Comparison of ENCODE assay signal across 1 cellular context in genomic region chr7:79453558-79454324, GRCh38.
TF ChIP-seq lines count a peak whose summit lies in the region.

Gene MAGI2 (minus strand): TSS chr7:79453667. CDS start chr7:79453320, 347 bp downstream.

TF ChIP-seq in HepG2, 621 proteins besides CTCF, POLR2A, EP300 and RAD21 (continued from another document and continues in another):
- TF ChIP-seq ZNF510 (CRISPR knock-in tag; IDR thresholded peaks at IDR 0.05; ENCODE audit: low read depth) (no peak; the same call in 1 of the 2 replicates), MXD4 (CRISPR knock-in tag; IDR thresholded peaks at IDR 0.05) (no peak), NCOR1 (IDR thresholded peaks at IDR 0.05; ENCODE audit: borderline replicate concordance, low read length) (no peak), KAT8 (CRISPR knock-in tag; IDR thresholded peaks at IDR 0.05) (0 out of 2 replicates have a peak, but pooled peaks have one; percentile 15), ZNF572 (CRISPR knock-in tag; IDR thresholded peaks at IDR 0.05) (0 out of 2 replicates have a peak, but pooled peaks have one; percentile 61), BHLHE40 (IDR thresholded peaks at IDR 0.05; ENCODE audit: low read length) (no peak), ZBED4 (CRISPR knock-in tag; IDR thresholded peaks at IDR 0.05; ENCODE audit: borderline replicate concordance) (no peak), E2F2 (CRISPR knock-in tag; IDR thresholded peaks at IDR 0.05; ENCODE audit: borderline replicate concordance) (no peak), ZKSCAN8 (CRISPR knock-in tag; IDR thresholded peaks at IDR 0.05; ENCODE audit: borderline replicate concordance) (no peak), HMGXB4 (CRISPR knock-in tag; IDR thresholded peaks at IDR 0.05; ENCODE audit: borderline replicate concordance in 1 of 2, low read depth in 1 of 2) (peak; percentile 32 to 86; a peak in 3 of 4 replicates), IRF1 (CRISPR knock-in tag; IDR thresholded peaks at IDR 0.05; ENCODE audit: low read depth) (no peak), ZBTB49 (CRISPR knock-in tag; IDR thresholded peaks at IDR 0.05; ENCODE audit: borderline replicate concordance) (no peak), TMF1 (CRISPR knock-in tag; IDR thresholded peaks at IDR 0.05; ENCODE audit: low read depth) (peak; percentile 52; the same call in 1 of the 2 replicates), ZNF879 (CRISPR knock-in tag; IDR thresholded peaks at IDR 0.05) (no peak), ZNF605 (CRISPR knock-in tag; IDR thresholded peaks at IDR 0.05) (peak; percentile 44; the same call in 1 of the 2 replicates), ZFP36L1 (CRISPR knock-in tag; IDR thresholded peaks at IDR 0.05) (peak; percentile 62; the same call in 1 of the 2 replicates), PITX1 (CRISPR knock-in tag; IDR thresholded peaks at IDR 0.05) (no peak), MAX (IDR thresholded peaks at IDR 0.05) (no peak), ZNF543 (CRISPR knock-in tag; IDR thresholded peaks at IDR 0.05) (no peak), ZMAT5 (CRISPR knock-in tag; IDR thresholded peaks at IDR 0.05; ENCODE audit: borderline replicate concordance, low read depth) (no peak), PHF20 (CRISPR knock-in tag; IDR thresholded peaks at IDR 0.05) (no peak; the same call in 1 of the 2 replicates), ZNF670 (CRISPR knock-in tag; IDR thresholded peaks at IDR 0.05; ENCODE audit: borderline replicate concordance) (no peak; the same call in 1 of the 2 replicates), ZBTB21 (CRISPR knock-in tag; IDR thresholded peaks at IDR 0.05) (no peak), SP2 (CRISPR knock-in tag; IDR thresholded peaks at IDR 0.05) (peak; percentile 30; the same call in 1 of the 2 replicates), ZNF362 (CRISPR knock-in tag; IDR thresholded peaks at IDR 0.05; ENCODE audit: borderline replicate concordance) (no peak), ZXDC (CRISPR knock-in tag; IDR thresholded peaks at IDR 0.05) (no peak), ZNF639 (CRISPR knock-in tag; conservative IDR thresholded peaks at IDR 0.05) (no peak), RBM39 (IDR thresholded peaks at IDR 0.05; ENCODE audit: low read depth, low read length, poor library complexity, severe bottlenecking) (no peak), ZBTB38 (CRISPR knock-in tag; IDR thresholded peaks at IDR 0.05) (peak; percentile 55; the same call in 1 of the 2 replicates), IRF9 (CRISPR knock-in tag; IDR thresholded peaks at IDR 0.05; ENCODE audit: borderline replicate concordance) (peak; percentile 64; the same call in 1 of the 2 replicates), CHD4 (IDR thresholded peaks at IDR 0.05; ENCODE audit: borderline replicate concordance, low read length) (no peak), ZNF296 (CRISPR knock-in tag; conservative IDR thresholded peaks at IDR 0.05) (no peak), NFIB (CRISPR knock-in tag; IDR thresholded peaks at IDR 0.05; ENCODE audit: borderline replicate concordance) (no peak), MATR3 (CRISPR knock-in tag; IDR thresholded peaks at IDR 0.05) (no peak), ZBTB20 (CRISPR knock-in tag; IDR thresholded peaks at IDR 0.05; ENCODE audit: borderline replicate concordance, low read depth) (no peak), ZNF614 (CRISPR knock-in tag; IDR thresholded peaks at IDR 0.05; ENCODE audit: borderline replicate concordance) (no peak), ZBTB26 (CRISPR knock-in tag; IDR thresholded peaks at IDR 0.05; ENCODE audit: borderline replicate concordance) (no peak), MAZ (IDR thresholded peaks at IDR 0.05; ENCODE audit: borderline replicate concordance, low read depth, low read length) (peak; percentile 22), MAZ (CRISPR knock-in tag; IDR thresholded peaks at IDR 0.05; ENCODE audit: low read depth) (peak; percentile 84)
